16 cellular contexts compared by ENCODE assay signal in genomic region chrX:49710744-49711319, GRCh38. TPM values are rescaled to one million over a fixed set of nuclear protein-coding genes. Genes with fewer than 3 reads are reported as not detected.
A peak's percentile ranks its signal among the peaks of the same experiment; 100 is the strongest.
DNase-seq lines count a peak whose midpoint lies in the region; ATAC-seq, FAIRE-seq and TF ChIP-seq lines count a peak whose summit lies in the region.
"Had no signal": no experiment of that assay in that cellular context is flagged by ENCODE, and none has a peak within 500 bp of the region (broad histone marks: within the 10 kb centered on the region; RNA-seq: fewer than 3 reads in every experiment).

No MANE protein-coding gene starts in this region.

- no peak for TF ChIP-seq POLR2A in vagina (IDR thresholded peaks at IDR 0.05)

- intact Hi-C loops in vagina (cut with DNase I): no loop called here

- ATAC-seq in GM21367 (IDR thresholded peaks at IDR 0.05; ENCODE audit: unreplicated experiment): no peak

- no peak overlapping the region for H3K4me3 ChIP-seq in HEK293 (ENCODE audit: low read depth, low read length)
- no peak overlapping the region for H3K4me3 ChIP-seq in parathyroid adenoma (ENCODE audit: low read depth, low read length)
- H3K4me3 ChIP-seq in vagina: no peak overlapping the region
- H3K4me3 ChIP-seq: MG63, Peyer's patch had no signal

- no peaks in the 10 kb centered on the region for H3K36me3 ChIP-seq in HEK293 (ENCODE audit: control insufficient read depth in 2 of 2, insufficient read depth in 1 of 2, low read length in 2 of 2)
- H3K36me3 ChIP-seq in parathyroid adenoma (ENCODE audit: control insufficient read depth, insufficient read depth, low read length): no peaks in the 10 kb centered on the region
- no peaks in the 10 kb centered on the region for H3K36me3 ChIP-seq in vagina
- H3K36me3 ChIP-seq: MG63, Peyer's patch had no signal

- no peaks in the 10 kb centered on the region; the same call in 1 of the 2 replicates for H3K4me1 ChIP-seq in HEK293 (ENCODE audit: control insufficient read depth, insufficient read depth, low read length)
- no peaks in the 10 kb centered on the region for H3K4me1 ChIP-seq in parathyroid adenoma
- H3K4me1 ChIP-seq in vagina: no peaks in the 10 kb centered on the region
- H3K4me1 ChIP-seq: Peyer's patch had no signal

- no peak overlapping the region for H3K4me2 ChIP-seq in parathyroid adenoma (ENCODE audit: low read length)

- FAIRE-seq in endometrium (lab: Jason Lieb, UNC) (peak; percentile 89), frontal cortex (lab: Jason Lieb, UNC) (no peak)

- no peak overlapping the region for H3K27ac ChIP-seq in HEK293 (ENCODE audit: extremely low read depth, low read depth, low read length)
- H3K27ac ChIP-seq in parathyroid adenoma: peak overlapping the region; percentile 30
- H3K27ac ChIP-seq in vagina: no peak overlapping the region
- H3K27ac ChIP-seq: Peyer's patch had no signal

- H3K9ac ChIP-seq in parathyroid adenoma: no peak overlapping the region

- no peaks in the 10 kb centered on the region for H3K9me3 ChIP-seq in HEK293 (ENCODE audit: control insufficient read depth, insufficient read depth, low read depth, low read length)
- no peaks in the 10 kb centered on the region for H3K9me3 ChIP-seq in parathyroid adenoma (ENCODE audit: control insufficient read depth, low read length)
- H3K9me3 ChIP-seq in vagina: no peaks in the 10 kb centered on the region
- H3K9me3 ChIP-seq: MG63, Peyer's patch had no signal

- DNase-seq in NCI-H1436 treated with DMSO at 0.1 percent for 48 hours (lab: John Stamatoyannopoulos, UW) (peak; percentile 0), NCI-H1436 (lab: John Stamatoyannopoulos, UW) (no peak), vagina (ENCODE audit: extremely low spot score in 2 of 2) (no peak), frontal cortex (ENCODE audit: low spot score in 2 of 2) (no peak)
- DNase-seq: C1 segment of cervical spinal cord, MG63, NCI-H1092 treated with DMSO at 0.1 percent for 48 hours, NCI-H2081 treated with DMSO at 0.1 percent for 48 hours, NCI-H345, NCI-H526 treated with DMSO at 0.1 percent for 48 hours, Peyer's patch, SHP77 had no signal

- no peak overlapping the region for H2AFZ ChIP-seq in parathyroid adenoma

- CTCF ChIA-PET in HEK293 (lab: Yijun Ruan, JAX): interaction anchor here (0.6 to 1.1 kb wide), 2 partner anchors 55 to 82 kb away, joined by 3 to 6 read pairs; no protein-coding TSS in a partner anchor

- H3K27me3 ChIP-seq in parathyroid adenoma (ENCODE audit: control insufficient read depth, insufficient read depth, low read length) (no peaks in the 10 kb centered on the region), vagina (no peaks in the 10 kb centered on the region)
- H3K27me3 ChIP-seq: MG63, Peyer's patch had no signal

- no peak for TF ChIP-seq CTCF in HEK293 (tag by site-specific recombination; IDR thresholded peaks at IDR 0.05)
- TF ChIP-seq CTCF in parathyroid adenoma (IDR thresholded peaks at IDR 0.05): no peak
- TF ChIP-seq CTCF in vagina (IDR thresholded peaks at IDR 0.05): no peak

- H3K79me2 ChIP-seq in parathyroid adenoma: no peaks in the 10 kb centered on the region

- POLR2A ChIA-PET in HEK293 (lab: Yijun Ruan, JAX): no interaction called here

TF ChIP-seq in HEK293, 187 proteins besides CTCF, POLR2A, EP300 and RAD21:
- TF ChIP-seq, protein P1, sequence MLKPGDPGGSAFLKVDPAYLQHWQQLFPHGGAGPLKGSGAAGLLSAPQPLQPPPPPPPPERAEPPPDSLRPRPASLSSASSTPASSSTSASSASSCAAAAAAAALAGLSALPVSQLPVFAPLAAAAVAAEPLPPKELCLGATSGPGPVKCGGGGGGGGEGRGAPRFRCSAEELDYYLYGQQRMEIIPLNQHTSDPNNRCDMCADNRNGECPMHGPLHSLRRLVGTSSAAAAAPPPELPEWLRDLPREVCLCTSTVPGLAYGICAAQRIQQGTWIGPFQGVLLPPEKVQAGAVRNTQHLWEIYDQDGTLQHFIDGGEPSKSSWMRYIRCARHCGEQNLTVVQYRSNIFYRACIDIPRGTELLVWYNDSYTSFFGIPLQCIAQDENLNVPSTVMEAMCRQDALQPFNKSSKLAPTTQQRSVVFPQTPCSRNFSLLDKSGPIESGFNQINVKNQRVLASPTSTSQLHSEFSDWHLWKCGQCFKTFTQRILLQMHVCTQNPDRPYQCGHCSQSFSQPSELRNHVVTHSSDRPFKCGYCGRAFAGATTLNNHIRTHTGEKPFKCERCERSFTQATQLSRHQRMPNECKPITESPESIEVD (tag by site-specific recombination; IDR thresholded peaks at IDR 0.05): peak; percentile 49
- TF ChIP-seq ZNF423 (tag by site-specific recombination; IDR thresholded peaks at IDR 0.05): no peak
- no peak for TF ChIP-seq KLF16 (tag by site-specific recombination; IDR thresholded peaks at IDR 0.05)
TF ChIP-seq in HEK293: peak in this region for 1.

RNA-seq across cellular contexts. Expression of gene PAGE1, which starts 15.0 kb away (rescaled TPM):
- total RNA-seq in vagina (not detected), frontal cortex (0.41 TPM)
- total RNA-seq: Peyer's patch had no signal
